ENCODE assay signal across 1 cellular context in the genomic region with DNA sequence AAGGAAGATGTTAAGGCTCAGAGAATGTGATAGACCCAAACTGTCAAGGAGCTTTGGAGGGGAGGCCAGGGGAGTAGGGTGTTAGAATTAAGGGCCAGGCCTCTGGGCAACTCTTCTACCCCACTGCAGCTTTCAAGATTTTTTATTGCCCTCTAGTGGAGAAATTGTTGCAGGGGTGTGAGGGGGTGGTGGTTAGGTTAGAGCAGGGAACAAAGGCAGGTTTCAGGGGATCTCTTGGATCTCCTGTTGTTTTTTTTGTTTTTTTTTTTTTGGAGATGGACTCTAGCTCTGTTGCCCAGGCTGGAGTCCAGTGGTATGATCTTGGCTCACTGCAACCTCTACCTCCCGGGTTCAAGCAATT.
TF ChIP-seq lines count a peak whose summit lies in the region.

No MANE protein-coding gene starts in this region.

TF ChIP-seq in IMR-90, 13 proteins besides CTCF, POLR2A, EP300 and RAD21 (continued from another document):
- TF ChIP-seq, protein P1, sequence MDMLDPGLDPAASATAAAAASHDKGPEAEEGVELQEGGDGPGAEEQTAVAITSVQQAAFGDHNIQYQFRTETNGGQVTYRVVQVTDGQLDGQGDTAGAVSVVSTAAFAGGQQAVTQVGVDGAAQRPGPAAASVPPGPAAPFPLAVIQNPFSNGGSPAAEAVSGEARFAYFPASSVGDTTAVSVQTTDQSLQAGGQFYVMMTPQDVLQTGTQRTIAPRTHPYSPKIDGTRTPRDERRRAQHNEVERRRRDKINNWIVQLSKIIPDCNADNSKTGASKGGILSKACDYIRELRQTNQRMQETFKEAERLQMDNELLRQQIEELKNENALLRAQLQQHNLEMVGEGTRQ (IDR thresholded peaks at IDR 0.05; ENCODE audit: low read depth, low read length): no peak
- TF ChIP-seq, protein P2, sequence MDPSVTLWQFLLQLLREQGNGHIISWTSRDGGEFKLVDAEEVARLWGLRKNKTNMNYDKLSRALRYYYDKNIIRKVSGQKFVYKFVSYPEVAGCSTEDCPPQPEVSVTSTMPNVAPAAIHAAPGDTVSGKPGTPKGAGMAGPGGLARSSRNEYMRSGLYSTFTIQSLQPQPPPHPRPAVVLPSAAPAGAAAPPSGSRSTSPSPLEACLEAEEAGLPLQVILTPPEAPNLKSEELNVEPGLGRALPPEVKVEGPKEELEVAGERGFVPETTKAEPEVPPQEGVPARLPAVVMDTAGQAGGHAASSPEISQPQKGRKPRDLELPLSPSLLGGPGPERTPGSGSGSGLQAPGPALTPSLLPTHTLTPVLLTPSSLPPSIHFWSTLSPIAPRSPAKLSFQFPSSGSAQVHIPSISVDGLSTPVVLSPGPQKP (IDR thresholded peaks at IDR 0.05; ENCODE audit: borderline replicate concordance, low read depth, low read length): no peak
